Comparison of ENCODE assay signal across 8 cellular contexts in the genomic region with DNA sequence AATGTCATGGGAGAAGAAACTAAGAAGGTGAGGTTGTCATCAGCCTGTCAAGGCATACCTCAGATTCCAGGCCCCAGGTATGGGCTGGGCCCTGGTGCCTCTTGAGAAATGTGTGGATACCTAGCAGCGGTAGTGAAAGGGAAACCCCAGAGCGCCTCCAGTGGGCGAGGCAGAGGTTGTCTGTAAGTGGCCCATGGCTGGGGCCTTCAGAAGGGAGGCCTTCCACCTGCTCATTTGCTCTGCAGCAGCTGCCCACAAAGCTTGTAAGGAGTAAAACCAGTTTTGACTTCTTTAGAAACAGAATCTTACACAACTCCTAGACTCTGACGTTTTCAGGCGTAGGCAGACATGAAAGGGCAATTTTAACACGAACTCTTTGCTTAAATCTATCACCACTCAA.
DNase-seq lines count a peak whose midpoint lies in the region; ATAC-seq, FAIRE-seq and TF ChIP-seq lines count a peak whose summit lies in the region.

No MANE protein-coding gene starts in this region.

- H3K27me3 Mint-ChIP-seq in osteocyte (ENCODE audit: unreplicated experiment): no peaks in the 10 kb centered on the region

- no peak for FAIRE-seq in GM18507 (lab: Jason Lieb, UNC)

- ATAC-seq in HG02798 (IDR thresholded peaks at IDR 0.05; ENCODE audit: poor library complexity, unreplicated experiment) (peak; percentile 77), lung (ENCODE audit: insufficient read depth, low FRiP score) (peak; percentile 79)

- H3K36me3 Mint-ChIP-seq in osteocyte (ENCODE audit: unreplicated experiment): peaks cover 14% of the 10 kb centered on the region

- no peak overlapping the region for H3K4me3 ChIP-seq in lung

- no peaks in the 10 kb centered on the region for H3K4me1 ChIP-seq in lung (ENCODE audit: control insufficient read depth in 2 of 2, insufficient read depth in 2 of 2, low read length in 2 of 2)

- H3K4me3 Mint-ChIP-seq in osteocyte (ENCODE audit: unreplicated experiment): no peak overlapping the region

- TF ChIP-seq CTCF in lung (IDR thresholded peaks at IDR 0.05; ENCODE audit: control extremely low read depth, extremely low read depth) (no peak), osteocyte (IDR thresholded peaks at IDR 0.05) (no peak)

- no peaks in the 10 kb centered on the region for H3K9me3 Mint-ChIP-seq in osteocyte (ENCODE audit: unreplicated experiment)

- DNase-seq in GM18507 (ENCODE audit: extremely low spot score, insufficient read length, low read depth): peak; percentile 2
- peak; percentile 8 for DNase-seq in OCI-M1 (lab: John Stamatoyannopoulos, UW)
- DNase-seq in lung (ENCODE audit: low spot score): peak; percentile 77
- DNase-seq in GDM1 (lab: John Stamatoyannopoulos, UW): no peak
- no peak for DNase-seq in osteocyte (ENCODE audit: extremely low spot score, unreplicated experiment)
- no peak for DNase-seq in activated CD4-positive, CD25-positive, alpha-beta regulatory T cell (lab: John Stamatoyannopoulos, UW)
- no peak for DNase-seq in DMS79 treated with DMSO at 0.1 percent for 48 hours (lab: John Stamatoyannopoulos, UW)

- H3K9me3 ChIP-seq in lung (ENCODE audit: control insufficient read depth in 2 of 2, insufficient read depth in 1 of 2, low read length in 1 of 2): no peaks in the 10 kb centered on the region

- no peak overlapping the region for H3K27ac Mint-ChIP-seq in osteocyte (ENCODE audit: unreplicated experiment)

- H3K27me3 ChIP-seq in lung (ENCODE audit: control insufficient read depth, insufficient read depth): no peaks in the 10 kb centered on the region

- H3K4me1 Mint-ChIP-seq in osteocyte (ENCODE audit: unreplicated experiment): peaks cover 11% of the 10 kb centered on the region

- no peak overlapping the region for H3K27ac ChIP-seq in lung (ENCODE audit: low read depth in 1 of 2, low read length in 1 of 2)

- WGBS in lung, 2 donors: 69% methylated on average over 6 of the region's 6 CpGs

- H3K36me3 ChIP-seq in lung (ENCODE audit: control insufficient read depth in 2 of 2, insufficient read depth in 2 of 2, low read length in 2 of 2): peaks cover 0 to 2% of the 10 kb centered on the region in 2 donors

Comparison
In these comparisons a context has a peak if more than half of its experiments do, and no peak if none do; other contexts are left out.
1. DNase-seq: peak in GM18507 (single experiment), OCI-M1 (single experiment) and lung (single experiment); none in GDM1 (single experiment), osteocyte (single experiment), activated CD4-positive, CD25-positive, alpha-beta regulatory T cell (0 of 4) and DMS79 treated with DMSO at 0.1 percent for 48 hours (single experiment).